Comparison of ENCODE assay signal across 23 cellular contexts in genomic region chr16:81066700-81067099, GRCh38. TPM values are rescaled to one million over a fixed set of nuclear protein-coding genes. Genes with fewer than 3 reads are reported as not detected.
"Had no signal": no experiment of that assay in that cellular context is flagged by ENCODE, and none has a peak within 500 bp of the region (broad histone marks: within the 10 kb centered on the region; RNA-seq: fewer than 3 reads in every experiment).

No MANE protein-coding gene starts in this region.

- H3K4me3 ChIP-seq: breast epithelium, heart left ventricle, lung, skin epidermis had no signal

- H3K27me3 ChIP-seq: breast epithelium, heart left ventricle had no signal

- H3K36me3 Mint-ChIP-seq: activated naive CD8-positive, alpha-beta T cell treated with anti-CD3 and anti-CD28 coated beads, Interleukin-2, amount 10 ng/mL, durations not matched to agents 7 days and 5 days had no signal

- H3K9me3 ChIP-seq: breast epithelium, heart left ventricle had no signal

- H3K4me3 Mint-ChIP-seq: activated CD4-positive, alpha-beta T cell treated with anti-CD3 and anti-CD28 coated beads, Interleukin-2, amount 10 ng/mL, durations not matched to agents 24 days and 14 days; activated naive CD8-positive, alpha-beta T cell treated with anti-CD3 and anti-CD28 coated beads, Interleukin-2, amount 10 ng/mL, durations not matched to agents 7 days and 5 days; activated T-helper 1 cell treated with anti-CD3 and anti-CD28 coated beads, Interleukin-12 subunit alpha, Interleukin-12 subunit beta, Interleukin-2, Interleukin-4 antibody, amounts not matched to agents 30 ng/mL and 10 ng/mL and 1 ng/mL, durations not matched to agents 14 hours and 24 hours and 36 hours; naive B cell had no signal

- H3K4me1 Mint-ChIP-seq: naive B cell had no signal

- H2AFZ ChIP-seq: parathyroid adenoma had no signal

- ATAC-seq: heart left ventricle, left colon had no signal

- H3K27me3 Mint-ChIP-seq: activated naive CD8-positive, alpha-beta T cell treated with anti-CD3 and anti-CD28 coated beads, Interleukin-2, amount 10 ng/mL, durations not matched to agents 7 days and 5 days; naive B cell had no signal

- H3K4me1 ChIP-seq: breast epithelium, parathyroid adenoma had no signal

- H3K79me2 ChIP-seq: parathyroid adenoma had no signal

- H3K27ac ChIP-seq: breast epithelium, heart left ventricle, parathyroid adenoma, skin epidermis had no signal

- H3K9ac ChIP-seq: parathyroid adenoma had no signal

- H3K27ac Mint-ChIP-seq: activated CD4-positive, alpha-beta T cell treated with anti-CD3 and anti-CD28 coated beads, Interleukin-2, amount 10 ng/mL, durations not matched to agents 24 days and 14 days; activated naive CD8-positive, alpha-beta T cell treated with anti-CD3 and anti-CD28 coated beads, Interleukin-2, amount 10 ng/mL, durations not matched to agents 7 days and 5 days; activated T-helper 1 cell treated with anti-CD3 and anti-CD28 coated beads, Interleukin-12 subunit alpha, Interleukin-12 subunit beta, Interleukin-2, Interleukin-4 antibody, amounts not matched to agents 30 ng/mL and 10 ng/mL and 1 ng/mL, durations not matched to agents 14 hours and 24 hours and 36 hours; naive B cell had no signal

- DNase-seq: activated CD4-positive, alpha-beta T cell treated with anti-CD3 and anti-CD28 coated beads, Interleukin-2, amount 10 ng/mL, durations not matched to agents 24 days and 14 days; activated CD4-positive, CD25-positive, alpha-beta regulatory T cell; activated naive CD4-positive, alpha-beta T cell; activated naive CD8-positive, alpha-beta T cell treated with anti-CD3 and anti-CD28 coated beads, Interleukin-2, amount 10 ng/mL, durations not matched to agents 7 days and 5 days; aorta; cerebellar nuclear complex; effector CD8-positive, alpha-beta T cell; heart left ventricle; left colon; naive B cell; retina; stimulated activated CD4-positive, alpha-beta T cell treated with anti-CD3 and anti-CD28 coated beads, Interleukin-4, amount 100 ng/mL, for 24 hours; stimulated activated naive CD4-positive, alpha-beta T cell treated with Interleukin-2 at 50 U/mL for 16 hours; substantia nigra; SW 1271; trophoblast cell had no signal

- H3K9me3 Mint-ChIP-seq: activated CD4-positive, alpha-beta T cell treated with anti-CD3 and anti-CD28 coated beads, Interleukin-2, amount 10 ng/mL, durations not matched to agents 24 days and 14 days; activated naive CD8-positive, alpha-beta T cell treated with anti-CD3 and anti-CD28 coated beads, Interleukin-2, amount 10 ng/mL, durations not matched to agents 7 days and 5 days; activated T-helper 1 cell treated with anti-CD3 and anti-CD28 coated beads, Interleukin-12 subunit alpha, Interleukin-12 subunit beta, Interleukin-2, Interleukin-4 antibody, amounts not matched to agents 30 ng/mL and 10 ng/mL and 1 ng/mL, durations not matched to agents 14 hours and 24 hours and 36 hours; naive B cell had no signal

- H3K36me3 ChIP-seq: breast epithelium, heart left ventricle had no signal

RNA-seq across cellular contexts. Expression of gene C16orf46, which starts 10.3 kb away (rescaled TPM):
- total RNA-seq: mononuclear cell; T-helper 2 cell treated with Interferon-gamma antibody and Interleukin-4, amounts not matched to agents 100 ng/mL and 5 ng/mL, for 36 hours had no signal
